1 cellular context compared by ENCODE assay signal in genomic region chr12:51382173-51382572, GRCh38.
TF ChIP-seq lines count a peak whose summit lies in the region.

No MANE protein-coding gene starts in this region.

TF ChIP-seq in IMR-90, 13 proteins besides CTCF, POLR2A, EP300 and RAD21:
- no peak for TF ChIP-seq SMC3 (IDR thresholded peaks at IDR 0.05; ENCODE audit: low read depth, low read length)
- TF ChIP-seq CEBPB (IDR thresholded peaks at IDR 0.05; ENCODE audit: low read depth, low read length), result no peak
- TF ChIP-seq CHD1 (IDR thresholded peaks at IDR 0.05; ENCODE audit: low read depth, low read length), result no peak
- no peak for TF ChIP-seq BHLHE40 (IDR thresholded peaks at IDR 0.05; ENCODE audit: low read depth, low read length)
- TF ChIP-seq MAZ (IDR thresholded peaks at IDR 0.05; ENCODE audit: borderline replicate concordance, low read depth, low read length), result no peak
- TF ChIP-seq MXI1 (IDR thresholded peaks at IDR 0.05; ENCODE audit: borderline replicate concordance, low read depth, low read length), result no peak
- TF ChIP-seq FOS (IDR thresholded peaks at IDR 0.05; ENCODE audit: low read depth, low read length), result no peak
- TF ChIP-seq ELK1 (IDR thresholded peaks at IDR 0.05; ENCODE audit: borderline replicate concordance, low read depth, low read length), result no peak
- no peak for TF ChIP-seq RCOR1 (IDR thresholded peaks at IDR 0.05; ENCODE audit: insufficient replicate concordance, low read length)
- TF ChIP-seq RFX5 (IDR thresholded peaks at IDR 0.05; ENCODE audit: low read depth, low read length), result no peak
- TF ChIP-seq MAFK (IDR thresholded peaks at IDR 0.05; ENCODE audit: low read depth, low read length), result no peak
- TF ChIP-seq NFE2L2 (IDR thresholded peaks at IDR 0.05; ENCODE audit: low read depth, low read length), result no peak
